12 cellular contexts compared by ENCODE assay signal in the genomic region with DNA sequence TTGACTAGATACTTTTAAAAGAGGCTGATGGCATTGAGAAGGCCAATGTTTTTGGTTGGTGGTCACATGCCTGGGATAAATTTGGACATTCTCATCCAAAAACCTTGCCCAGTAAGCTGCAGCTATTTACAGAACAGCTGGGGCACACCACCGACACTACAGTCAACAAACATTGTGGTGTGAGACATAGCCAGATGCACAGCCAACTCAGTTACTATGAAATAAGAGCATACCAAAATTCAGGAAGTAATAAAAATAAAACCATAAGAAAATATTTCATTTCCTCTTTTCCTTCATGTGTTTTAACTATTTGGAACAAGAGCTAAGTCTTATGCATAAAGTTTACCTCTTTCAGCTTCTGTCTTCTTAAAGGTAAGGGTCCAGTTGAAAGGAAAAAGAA. TPM values are rescaled to one million over a fixed set of nuclear protein-coding genes. Genes with fewer than 3 reads are reported as not detected.
DNase-seq lines count a peak whose midpoint lies in the region; ATAC-seq and TF ChIP-seq lines count a peak whose summit lies in the region.
"Had no signal": no experiment of that assay in that cellular context is flagged by ENCODE, and none has a peak within 500 bp of the region (broad histone marks: within the 10 kb centered on the region; RNA-seq: fewer than 3 reads in every experiment).

No MANE protein-coding gene starts in this region.

- no peak overlapping the region for H3K27ac ChIP-seq in upper lobe of right lung
- H3K27ac ChIP-seq in substantia nigra (ENCODE audit: low read depth, low read length, poor library complexity, severe bottlenecking) = no peak overlapping the region
- H3K27ac ChIP-seq in mesenchymal stem cell (ENCODE audit: low read length, poor library complexity, severe bottlenecking) = no peak overlapping the region

- no peak overlapping the region for H3K4ac ChIP-seq in mesenchymal stem cell (ENCODE audit: low read depth in 1 of 2, low read length in 2 of 2)

- H3K4me1 ChIP-seq in upper lobe of right lung (peaks cover 6% of the 10 kb centered on the region), mesenchymal stem cell (ENCODE audit: control insufficient read depth, insufficient read depth, low read depth, low read length) (peaks cover 2% of the 10 kb centered on the region)

- H2AK5ac ChIP-seq in mesenchymal stem cell (ENCODE audit: low read length, severe bottlenecking) = no peak overlapping the region

- no peaks in the 10 kb centered on the region for H3K9me3 Mint-ChIP-seq in activated naive CD8-positive, alpha-beta T cell treated with anti-CD3 and anti-CD28 coated beads, Interleukin-2, amount 50 U/mL, for 24 hours
- peaks cover 13% of the 10 kb centered on the region for H3K9me3 Mint-ChIP-seq in activated naive CD8-positive, alpha-beta T cell treated with anti-CD3 and anti-CD28 coated beads for 36 hours

- no peak overlapping the region for H3K18ac ChIP-seq in mesenchymal stem cell (ENCODE audit: low read depth in 1 of 2, low read length in 2 of 2)

- peaks cover 41% of the 10 kb centered on the region for H3K4me1 Mint-ChIP-seq in activated naive CD8-positive, alpha-beta T cell treated with anti-CD3 and anti-CD28 coated beads, Interleukin-2, amount 50 U/mL, for 24 hours
- peaks cover 29% of the 10 kb centered on the region for H3K4me1 Mint-ChIP-seq in activated naive CD8-positive, alpha-beta T cell treated with anti-CD3 and anti-CD28 coated beads for 36 hours

- intact Hi-C loops in upper lobe of right lung (cut with DNase I) = no loop called here

- TF ChIP-seq CTCF in upper lobe of right lung (IDR thresholded peaks at IDR 0.05) = no peak

- H2BK12ac ChIP-seq in mesenchymal stem cell (ENCODE audit: low read length in 2 of 2) = no peak overlapping the region

- 40% methylated on average over 1 of the region's 1 CpG for WGBS in mesenchymal stem cell

- H3K27me3 ChIP-seq in upper lobe of right lung (no peaks in the 10 kb centered on the region), mesenchymal stem cell (ENCODE audit: control insufficient read depth in 1 of 2, insufficient read depth in 1 of 2, low read length in 2 of 2) (no peaks in the 10 kb centered on the region)

- no peak overlapping the region for H3K9ac ChIP-seq in mesenchymal stem cell (ENCODE audit: low read length)

- no peak overlapping the region for H3K14ac ChIP-seq in mesenchymal stem cell (ENCODE audit: low read length in 2 of 2)

- H3K4me2 ChIP-seq in mesenchymal stem cell (ENCODE audit: low read length, poor library complexity, severe bottlenecking) = no peak overlapping the region

- H3K23ac ChIP-seq in mesenchymal stem cell (ENCODE audit: low read length in 2 of 2) = no peak overlapping the region

- H3K36me3 Mint-ChIP-seq in activated naive CD8-positive, alpha-beta T cell treated with anti-CD3 and anti-CD28 coated beads, Interleukin-2, amount 50 U/mL, for 24 hours (ENCODE audit: low read depth) = peaks cover 53% of the 10 kb centered on the region
- H3K36me3 Mint-ChIP-seq in activated naive CD8-positive, alpha-beta T cell treated with anti-CD3 and anti-CD28 coated beads for 36 hours = peaks cover 46% of the 10 kb centered on the region

- H4K91ac ChIP-seq in mesenchymal stem cell (ENCODE audit: low read length) = no peak overlapping the region

- H3K27me3 Mint-ChIP-seq in activated naive CD8-positive, alpha-beta T cell treated with anti-CD3 and anti-CD28 coated beads, Interleukin-2, amount 50 U/mL, for 24 hours = no peaks in the 10 kb centered on the region
- H3K27me3 Mint-ChIP-seq in activated naive CD8-positive, alpha-beta T cell treated with anti-CD3 and anti-CD28 coated beads for 36 hours = no peaks in the 10 kb centered on the region

- H3K4me3 ChIP-seq in upper lobe of right lung = no peak overlapping the region
- no peak overlapping the region for H3K4me3 ChIP-seq in mesenchymal stem cell (ENCODE audit: insufficient read depth in 1 of 2, low read depth in 1 of 2, low read length in 2 of 2)

- no peak overlapping the region for H2AFZ ChIP-seq in mesenchymal stem cell (ENCODE audit: low read depth, low read length)

- no peak overlapping the region for H3K4me3 Mint-ChIP-seq in activated naive CD8-positive, alpha-beta T cell treated with anti-CD3 and anti-CD28 coated beads, Interleukin-2, amount 50 U/mL, for 24 hours
- H3K4me3 Mint-ChIP-seq in activated naive CD8-positive, alpha-beta T cell treated with anti-CD3 and anti-CD28 coated beads for 36 hours = no peak overlapping the region
- H3K4me3 Mint-ChIP-seq: H9, neural crest cell had no signal

- peaks cover 24% of the 10 kb centered on the region for H3K79me1 ChIP-seq in mesenchymal stem cell (replicated peaks; ENCODE audit: low read length, poor library complexity, severe bottlenecking)

- no peak for DNase-seq in activated naive CD8-positive, alpha-beta T cell treated with anti-CD3 and anti-CD28 coated beads, Interleukin-2, amount 50 U/mL, for 24 hours
- no peak for DNase-seq in activated naive CD8-positive, alpha-beta T cell treated with anti-CD3 and anti-CD28 coated beads for 36 hours
- DNase-seq in RPMI8226 (peak; percentile 59), upper lobe of right lung (no peak), cerebellar cortex (ENCODE audit: low spot score) (no peak), substantia nigra (lab: John Stamatoyannopoulos, UW) (no peak), mesenchymal stem cell (no peak)
- DNase-seq: erythroblast, H9, NCI-H510A treated with DMSO at 0.1 percent for 48 hours had no signal

- no peak overlapping the region for H2BK15ac ChIP-seq in mesenchymal stem cell (ENCODE audit: low read depth, poor library complexity, severe bottlenecking)

- H3K27ac Mint-ChIP-seq in activated naive CD8-positive, alpha-beta T cell treated with anti-CD3 and anti-CD28 coated beads, Interleukin-2, amount 50 U/mL, for 24 hours = peak overlapping the region; percentile 42
- H3K27ac Mint-ChIP-seq in activated naive CD8-positive, alpha-beta T cell treated with anti-CD3 and anti-CD28 coated beads for 36 hours = no peak overlapping the region
- H3K27ac Mint-ChIP-seq: H9 had no signal

- no peak for ATAC-seq in activated naive CD8-positive, alpha-beta T cell treated with anti-CD3 and anti-CD28 coated beads, Interleukin-2, amount 50 U/mL, for 24 hours
- ATAC-seq in HG03095 (IDR thresholded peaks at IDR 0.05; ENCODE audit: unreplicated experiment) (peak; percentile 55), upper lobe of right lung (peak; percentile 62)

- peaks cover 6% of the 10 kb centered on the region for H3K36me3 ChIP-seq in upper lobe of right lung
- peaks cover 7 to 29% of the 10 kb centered on the region in 2 experiments for H3K36me3 ChIP-seq in mesenchymal stem cell (ENCODE audit: control insufficient read depth in 1 of 2, insufficient read depth in 2 of 2, low read depth in 1 of 2, low read length in 2 of 2)

- no peak overlapping the region for H2BK120ac ChIP-seq in mesenchymal stem cell (ENCODE audit: low read depth, low read length)

- no peak overlapping the region for H2BK5ac ChIP-seq in mesenchymal stem cell (ENCODE audit: low read depth, low read length, poor library complexity, severe bottlenecking)

- H3K9me3 ChIP-seq in upper lobe of right lung (no peaks in the 10 kb centered on the region), mesenchymal stem cell (ENCODE audit: control insufficient read depth, low read length) (no peaks in the 10 kb centered on the region)

- no peak overlapping the region for H4K8ac ChIP-seq in mesenchymal stem cell (ENCODE audit: low read length)

RNA-seq across cellular contexts. Expression of gene PPM1K, which starts 8.8 kb away (rescaled TPM):
- 10 to 100 TPM; 40.8 to 42.2 TPM for total RNA-seq in activated naive CD8-positive, alpha-beta T cell treated with anti-CD3 and anti-CD28 coated beads for 36 hours
- 37.7 TPM for total RNA-seq in upper lobe of right lung
- polyA plus RNA-seq in mesenchymal stem cell (2013, experiment 1 of 2) = 11.3 TPM
- 11.1 TPM for polyA plus RNA-seq in mesenchymal stem cell (2013, experiment 2 of 2)
